In genomic region chr4:176320340-176320975, GRCh38 we compare ENCODE assay signal across 8 cellular contexts. TPM values are rescaled to one million over a fixed set of nuclear protein-coding genes. Genes with fewer than 3 reads are reported as not detected.
DNase-seq lines count a peak whose midpoint lies in the region; ATAC-seq, FAIRE-seq and TF ChIP-seq lines count a peak whose summit lies in the region.

No MANE protein-coding gene starts in this region.

- intact Hi-C loops in activated B cell treated with CpG ODN at 0.5 μM for 24 hours (cut with micrococcal nuclease): loop anchor here (1.0 to 5.0 kb wide), 3 partner anchors 8 to 1122 kb away; partner anchors contain the start of gene AGA
- intact Hi-C loops in kidney (cut with DNase I): no loop called here

- POLR2A ChIA-PET in activated B cell treated with CpG ODN at 0.5 μM for 24 hours (lab: Charles Lee): interaction anchor here (1.7 kb wide), 1 partner anchor 125 kb away, joined by 12 read pairs; the partner anchor contains the start of gene SPATA4

- ATAC-seq in HG02852 (IDR thresholded peaks at IDR 0.05; ENCODE audit: unreplicated experiment) (peak; percentile 77), activated B cell treated with CpG ODN at 0.5 μM for 24 hours (ENCODE audit: low read depth) (peak; percentile 71)

- H3K9me3 Mint-ChIP-seq in activated B cell treated with CpG ODN at 0.5 μM for 24 hours: no peaks in the 10 kb centered on the region

- DNase-seq in NCI-H2107 (lab: John Stamatoyannopoulos, UW) (peak; percentile 11), NCI-H2107 treated with DMSO at 0.1 percent for 48 hours (lab: John Stamatoyannopoulos, UW; ENCODE audit: unreplicated experiment) (no peak), NCI-H1694 (lab: John Stamatoyannopoulos, UW) (peak; percentile 15), activated B cell treated with CpG ODN at 0.5 μM for 24 hours (peak; percentile 78), caudate nucleus (lab: John Stamatoyannopoulos, UW) (peak in 60 of 61 donors; percentile 6 to 89 (median 67)), kidney (peak; percentile 97)
- DNase-seq in stimulated activated CD4-positive, alpha-beta T cell treated with anti-CD3 and anti-CD28 coated beads, Interleukin-12 subunit alpha, Interleukin-12 subunit beta, amount 100 ng/mL, for 48 hours (ENCODE audit: low read depth in 2 of 3, low spot score in 1 of 3): peak; percentile 72 to 87 (median 79)

- no peak for FAIRE-seq in kidney (lab: Jason Lieb, UNC)

- H3K9ac ChIP-seq in kidney (ENCODE audit: low read length in 2 of 2): peak overlapping the region; percentile 94 to 97

- peaks cover 5 to 8% of the 10 kb centered on the region in 2 donors for H3K4me1 ChIP-seq in kidney (ENCODE audit: control insufficient read depth in 1 of 2, insufficient read depth in 1 of 2, low read depth in 1 of 2, low read length in 2 of 2)

- peak overlapping the region; percentile 96 for H3K27ac Mint-ChIP-seq in activated B cell treated with CpG ODN at 0.5 μM for 24 hours

- TF ChIP-seq CTCF in activated B cell treated with CpG ODN at 0.5 μM for 24 hours (IDR thresholded peaks at IDR 0.05): no peak
- no peak for TF ChIP-seq CTCF in kidney (IDR thresholded peaks at IDR 0.05; ENCODE audit: borderline replicate concordance, extremely low read depth, insufficient read depth)

- no peaks in the 10 kb centered on the region for H3K27me3 Mint-ChIP-seq in activated B cell treated with CpG ODN at 0.5 μM for 24 hours

- H3K4me3 Mint-ChIP-seq in activated B cell treated with CpG ODN at 0.5 μM for 24 hours: peak overlapping the region; percentile 91

- no peaks in the 10 kb centered on the region for H3K9me3 ChIP-seq in kidney (ENCODE audit: control insufficient read depth in 1 of 2, low read length in 2 of 2)

- H3K36me3 ChIP-seq in kidney (ENCODE audit: control insufficient read depth in 1 of 2, insufficient read depth in 2 of 2, low read length in 2 of 2): no peaks in the 10 kb centered on the region

- H3K27ac ChIP-seq in caudate nucleus (ENCODE audit: low read depth, low read length) (peak overlapping the region; percentile 93), kidney (ENCODE audit: low read depth in 2 of 2, low read length in 2 of 2) (peak overlapping the region; percentile 86 to 95)

- CTCF ChIA-PET in activated B cell treated with CpG ODN at 0.5 μM for 24 hours (lab: Charles Lee): no interaction called here

- H3K4me1 Mint-ChIP-seq in activated B cell treated with CpG ODN at 0.5 μM for 24 hours: peaks cover 50% of the 10 kb centered on the region

- H3K4me3 ChIP-seq in kidney (ENCODE audit: low read length in 2 of 2): peak overlapping the region; percentile 72 to 95

- peaks cover 20% of the 10 kb centered on the region for H3K36me3 Mint-ChIP-seq in activated B cell treated with CpG ODN at 0.5 μM for 24 hours (ENCODE audit: low read depth)

RNA-seq across cellular contexts. Expression of gene SPCS3, which starts 0.7 kb away (rescaled TPM):
- 106 and 110 TPM in 2 replicates for total RNA-seq in activated B cell treated with CpG ODN at 0.5 μM for 24 hours
- 131 TPM for total RNA-seq in kidney
- 28.7 TPM for polyA plus RNA-seq in kidney (ENCODE audit: insufficient read depth, low read depth, low replicate concordance)

RNA-seq across cellular contexts. Expression of gene ASB5, which starts 51.4 kb away (rescaled TPM):
- total RNA-seq in activated B cell treated with CpG ODN at 0.5 μM for 24 hours: not detected in 2 replicates
- total RNA-seq in kidney: 0.25 TPM
- 0.37 TPM for polyA plus RNA-seq in kidney (ENCODE audit: insufficient read depth, low read depth, low replicate concordance)
